8 cellular contexts compared by ENCODE assay signal in the genomic region with DNA sequence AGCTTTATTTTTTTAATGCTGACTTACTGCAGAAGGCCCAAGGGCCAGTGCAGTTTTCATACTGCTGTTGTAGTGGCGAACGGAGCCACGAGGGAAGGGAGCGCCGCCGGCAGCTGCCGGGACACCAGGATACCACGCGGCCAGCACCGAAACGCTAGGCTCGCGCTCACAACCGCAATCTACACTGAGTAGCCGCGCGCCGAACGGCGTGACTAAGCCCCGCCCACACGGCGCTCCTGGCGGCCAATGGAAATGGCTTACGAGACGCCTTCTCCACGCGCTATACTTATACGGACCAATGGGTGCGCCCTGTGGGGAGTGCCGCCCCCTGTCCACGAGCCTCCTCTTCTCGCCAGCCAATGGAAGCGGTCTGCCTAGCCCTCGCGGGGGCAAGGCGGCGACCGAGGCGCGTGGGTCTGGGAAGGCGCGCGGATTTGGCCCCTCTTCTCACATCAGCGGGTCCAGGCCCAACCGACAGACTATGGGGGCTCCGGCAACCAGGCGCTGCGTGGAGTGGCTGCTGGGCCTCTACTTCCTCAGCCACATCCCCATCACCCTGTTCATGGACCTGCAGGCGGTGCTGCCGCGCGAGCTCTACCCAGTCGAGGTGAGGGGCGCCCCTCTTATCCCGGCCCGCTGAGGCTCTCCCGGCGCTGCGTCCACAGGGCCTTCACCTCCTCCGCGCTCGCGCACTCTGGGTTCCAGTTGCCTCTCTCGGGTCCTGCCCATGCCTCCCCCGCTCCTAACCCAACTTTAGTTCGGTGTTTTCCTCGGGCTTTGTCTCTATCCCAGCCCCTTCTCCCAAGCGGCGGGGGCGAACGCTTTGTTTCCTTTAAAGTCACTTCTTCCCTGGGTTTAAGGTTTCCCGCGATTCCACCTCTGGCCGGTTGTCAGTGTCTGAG. TPM values are rescaled to one million over a fixed set of nuclear protein-coding genes. Genes with fewer than 3 reads are reported as not detected.
DNase-seq lines count a peak whose midpoint lies in the region; ATAC-seq, FAIRE-seq and TF ChIP-seq lines count a peak whose summit lies in the region.

A gene (plus strand): TSS at position 442 of the 902 bp plus-strand sequence. CDS start 40 bp downstream, at position 482.

- peak within 1 kb of the TSS; percentile 56 for H2AK5ac ChIP-seq in trophoblast cell (ENCODE audit: low read length)

- peak within 1 kb of the TSS; percentile 64 for H2BK120ac ChIP-seq in trophoblast cell (ENCODE audit: insufficient read depth, low read length, poor library complexity)

- H3K27me3 ChIP-seq in cardiac muscle cell = no peaks in the 10 kb centered on the region
- no peaks in the 10 kb centered on the region for H3K27me3 ChIP-seq in trophoblast cell (ENCODE audit: insufficient read depth, low read length)
- H3K27me3 ChIP-seq in transverse colon = no peaks in the 10 kb centered on the region

- intact Hi-C loops in transverse colon (cut with DNase I; ENCODE audit: low total_unique reads) = no loop called here

- peak within 1 kb of the TSS; percentile 35 for H2BK5ac ChIP-seq in trophoblast cell (ENCODE audit: low read depth, low read length, poor library complexity)

- H3K18ac ChIP-seq in trophoblast cell (ENCODE audit: low read length) = peak within 1 kb of the TSS; percentile 38

- H4K12ac ChIP-seq in trophoblast cell (ENCODE audit: low read depth, low read length) = peak within 1 kb of the TSS; percentile 72

- H4K91ac ChIP-seq in trophoblast cell (ENCODE audit: low read depth, low read length) = peak within 1 kb of the TSS; percentile 77

- peak within 1 kb of the TSS; percentile 87 for H3K9ac ChIP-seq in trophoblast cell (ENCODE audit: low read length)

- peak within 1 kb of the TSS; percentile 59 for H4K8ac ChIP-seq in trophoblast cell (ENCODE audit: low read depth, low read length)

- TF ChIP-seq CTCF in cardiac muscle cell (IDR thresholded peaks at IDR 0.05; ENCODE audit: low read depth, low read length) (peak; percentile 0), transverse colon (IDR thresholded peaks at IDR 0.05) (peak in 2 of 5 experiments; percentile 8 to 9)

- FAIRE-seq in GM12892 (lab: Jason Lieb, UNC) = peak; percentile 96

- peaks cover 13% of the 10 kb centered on the region for H3K4me1 ChIP-seq in cardiac muscle cell (ENCODE audit: low read depth)
- H3K4me1 ChIP-seq in trophoblast cell (ENCODE audit: control insufficient read depth in 1 of 2, insufficient read depth in 2 of 2, low read length in 2 of 2) = peaks cover 23 to 27% of the 10 kb centered on the region in 2 experiments
- H3K4me1 ChIP-seq in transverse colon = peaks cover 7 to 23% (median 19%) of the 10 kb centered on the region in 4 donors

- peak; percentile 84 for TF ChIP-seq POLR2A in GM12892 (IDR thresholded peaks at IDR 0.05; ENCODE audit: low read depth, low read length)
- TF ChIP-seq POLR2A in transverse colon (IDR thresholded peaks at IDR 0.05) = peak; percentile 13

- peak within 1 kb of the TSS; percentile 1 for H2BK12ac ChIP-seq in trophoblast cell (ENCODE audit: low read length)

- H3K79me1 ChIP-seq in trophoblast cell (ENCODE audit: low read length) = peaks cover 14% of the 10 kb centered on the region

- no peaks in the 10 kb centered on the region for H3K9me3 ChIP-seq in cardiac muscle cell (ENCODE audit: low read depth)
- H3K9me3 ChIP-seq in trophoblast cell (ENCODE audit: insufficient read depth, low read depth, low read length) = no peaks in the 10 kb centered on the region
- H3K9me3 ChIP-seq in transverse colon = no peaks in the 10 kb centered on the region

- peaks cover 33% of the 10 kb centered on the region for H3K79me2 ChIP-seq in trophoblast cell (ENCODE audit: control insufficient read depth, insufficient read depth, low read length, poor library complexity)

- H3K14ac ChIP-seq in trophoblast cell (ENCODE audit: low read length) = peak within 1 kb of the TSS; percentile 77

- H3K23ac ChIP-seq in trophoblast cell (ENCODE audit: low read length) = no peak within 1 kb of the TSS

- H3K4me3 ChIP-seq in cardiac muscle cell (peak within 1 kb of the TSS; percentile 42), trophoblast cell (ENCODE audit: low read depth, low read length) (peak within 1 kb of the TSS; percentile 74), transverse colon (peak within 1 kb of the TSS; percentile 50 to 64 (median 56))

- peak within 1 kb of the TSS; percentile 71 for H3K27ac ChIP-seq in cardiac muscle cell
- H3K27ac ChIP-seq in trophoblast cell (ENCODE audit: low read depth, low read length) = peak within 1 kb of the TSS; percentile 43
- peak within 1 kb of the TSS; percentile 69 to 82 (median 80) for H3K27ac ChIP-seq in transverse colon

- no peak for TF ChIP-seq EP300 in transverse colon (IDR thresholded peaks at IDR 0.05; ENCODE audit: low read depth)

- peak within 1 kb of the TSS; percentile 90 for H3K4me2 ChIP-seq in trophoblast cell (ENCODE audit: low read length)

- no peaks in the 10 kb centered on the region for H3K36me3 ChIP-seq in cardiac muscle cell
- peaks cover 3 to 5% of the 10 kb centered on the region in 2 experiments for H3K36me3 ChIP-seq in trophoblast cell (ENCODE audit: control insufficient read depth in 1 of 2, insufficient read depth in 2 of 2, low read length in 2 of 2)
- H3K36me3 ChIP-seq in transverse colon = no peaks in the 10 kb centered on the region

- DNase-seq in GM12892 (ENCODE audit: insufficient read length) (peak; percentile 94), NCI-H1436 (lab: John Stamatoyannopoulos, UW) (peak; percentile 100), SW480 (ENCODE audit: low spot score) (peak; percentile 98), cardiac muscle cell (ENCODE audit: low read depth in 1 of 2, low spot score in 1 of 2) (peak; percentile 98), trophoblast cell (peak; percentile 98 to 99), transverse colon (peak; percentile 96)
- peak; percentile 91 for DNase-seq in activated naive CD8-positive, alpha-beta T cell treated with anti-CD3 and anti-CD28 coated beads, Interleukin-2, amount 50 U/mL, for 16 hours (ENCODE audit: low read depth, low spot score)

- peak within 1 kb of the TSS; percentile 98 for H3K4ac ChIP-seq in trophoblast cell (ENCODE audit: low read depth, low read length)

- H2AFZ ChIP-seq in trophoblast cell (ENCODE audit: insufficient read depth, low read length, poor library complexity) = peak within 1 kb of the TSS; percentile 28

- WGBS in trophoblast cell (ENCODE audit: extremely low coverage, insufficient coverage, insufficient read length) = no CpG with 5 or more reads among the region's 75 CpGs
- 0 to 3% methylated on average over 7 to 47 of the region's 75 CpGs for WGBS in transverse colon (ENCODE audit: low coverage in 1 of 2), 2 donors

- peak; percentile 94 for ATAC-seq in HG02840 (IDR thresholded peaks at IDR 0.05; ENCODE audit: low FRiP score, unreplicated experiment)

- in situ Hi-C loops in transverse colon (cut with MboI; ENCODE audit: low pct_ligation_motif_present in 1 of 4, low pct_unique_long_range_greater_than_20kb in 1 of 4, low sequenced_read_pairs in 3 of 4) = no loop called here

RNA-seq across cellular contexts. Expression of the gene that starts here (rescaled TPM):
- polyA plus RNA-seq in GM12892 (2012; ENCODE audit: missing spikeins) = 35.2 TPM
- 40.3 and 81.1 TPM in 2 replicates for total RNA-seq in cardiac muscle cell
- polyA plus RNA-seq in cardiac muscle cell = 65.7 and 140 TPM in 2 replicates
- polyA plus RNA-seq in trophoblast cell (2013) = 334 and 337 TPM in 2 replicates
- total RNA-seq in transverse colon = 10 to 100 TPM in 1 of 4 donors, 1 to 10 TPM in 2, not detected in 1; 4.5 to 57.7 (median 8.9) TPM

Comparison
In these comparisons a context has a peak if more than half of its experiments do, and no peak if none do; other contexts are left out.
1. Peak in every context shown above with its lines: DNase-seq, ATAC-seq, H3K4me3 ChIP-seq and H3K27ac ChIP-seq.